Comparison of ENCODE assay signal across 11 cellular contexts in genomic region chrX:53116101-53116500, GRCh38. TPM values are rescaled to one million over a fixed set of nuclear protein-coding genes. Genes with fewer than 3 reads are reported as not detected.
A peak's percentile ranks its signal among the peaks of the same experiment; 100 is the strongest.
DNase-seq lines count a peak whose midpoint lies in the region; ATAC-seq and TF ChIP-seq lines count a peak whose summit lies in the region.
"Had no signal": no experiment of that assay in that cellular context is flagged by ENCODE, and none has a peak within 500 bp of the region (broad histone marks: within the 10 kb centered on the region; RNA-seq: fewer than 3 reads in every experiment).

No MANE protein-coding gene starts in this region.

- no peak overlapping the region; the same call in 1 of the 2 replicates for H3K27ac ChIP-seq in IMR-90 (ENCODE audit: insufficient read depth, low read length)
- peak overlapping the region in 1 of 2 donors; percentile 34 for H3K27ac ChIP-seq in ovary

- H3K36me3 ChIP-seq in IMR-90 (ENCODE audit: control insufficient read depth, insufficient read depth, low read length): no peaks in the 10 kb centered on the region
- H3K36me3 ChIP-seq in skeletal muscle satellite cell (ENCODE audit: insufficient read depth, low read length): no peaks in the 10 kb centered on the region
- H3K36me3 ChIP-seq in ovary: no peaks in the 10 kb centered on the region

- H2AK5ac ChIP-seq in IMR-90 (ENCODE audit: low read depth, low read length): no peak overlapping the region

- no peak overlapping the region for H3K14ac ChIP-seq in IMR-90 (replicated peaks; ENCODE audit: low read depth, low read length)

- no peak overlapping the region for H3K9ac ChIP-seq in IMR-90 (ENCODE audit: low read depth, low read length)
- H3K9ac ChIP-seq in skeletal muscle satellite cell (ENCODE audit: low read depth, low read length): peak overlapping the region; percentile 17

- no peak for TF ChIP-seq RAD21 in IMR-90 (IDR thresholded peaks at IDR 0.05; ENCODE audit: low read length)

- no peak overlapping the region for H3K18ac ChIP-seq in IMR-90 (ENCODE audit: low read depth, low read length)

- BruUV-seq in IMR-90 (replicated peaks; lab: Mats Ljungman, UMichigan): no TSS peak

- DNase-seq in IMR-90 (peak; percentile 61), astrocyte of the spinal cord (ENCODE audit: low read depth, low spot score) (peak; percentile 73), left ventricle myocardium superior (no peak), SK-N-DZ (ENCODE audit: low spot score) (no peak), epidermal melanocyte (ENCODE audit: insufficient read length, low spot score) (no peak), foreskin melanocyte (no peak), ovary (no peak)
- DNase-seq: GOT3, MV-4-11 had no signal

- peak overlapping the region; percentile 19 for H3K4me2 ChIP-seq in IMR-90 (ENCODE audit: low read depth, low read length)
- H3K4me2 ChIP-seq in skeletal muscle satellite cell (ENCODE audit: low read length): peak overlapping the region; percentile 41

- H4K91ac ChIP-seq in IMR-90 (ENCODE audit: insufficient read depth, low read depth, low read length): no peak overlapping the region

- H3K27me3 ChIP-seq in IMR-90 (ENCODE audit: control insufficient read depth, insufficient read depth, low read length) (peaks cover under 1% of the 10 kb centered on the region; the same call in 1 of the 2 replicates), skeletal muscle satellite cell (ENCODE audit: control insufficient read depth, insufficient read depth, low read length) (no peaks in the 10 kb centered on the region), ovary (no peaks in the 10 kb centered on the region)

- H2BK20ac ChIP-seq in IMR-90 (ENCODE audit: low read depth, low read length): no peak overlapping the region

- POLR2A ChIA-PET in IMR-90 (lab: Charles Lee; ENCODE audit: unreplicated experiment): no interaction called here

- H4K5ac ChIP-seq in IMR-90 (ENCODE audit: low read depth, low read length): no peak overlapping the region

- no peak for TF ChIP-seq EP300 in ovary (IDR thresholded peaks at IDR 0.05)

- in situ Hi-C loops in IMR-90 (cut with MboI; ENCODE audit: low sequenced_read_pairs) (no loop called here), astrocyte of the spinal cord (cut with HindIII; ENCODE audit: low sequenced_read_pairs) (no loop called here)

- H3K4ac ChIP-seq in IMR-90 (ENCODE audit: low read depth, low read length): no peak overlapping the region

- H2BK5ac ChIP-seq in IMR-90 (ENCODE audit: low read depth, low read length, poor library complexity, severe bottlenecking): peak overlapping the region; percentile 6

- CTCF ChIA-PET in IMR-90 (lab: Yijun Ruan, JAX): no interaction called here

- no peaks in the 10 kb centered on the region for H4K20me1 ChIP-seq in IMR-90 (ENCODE audit: insufficient read depth, low read length)

- no peak overlapping the region for H2BK120ac ChIP-seq in IMR-90 (ENCODE audit: low read depth, low read length)

- dilution Hi-C loops in IMR-90 (cut with HindIII; ENCODE audit: low sequenced_read_pairs, unreplicated experiment): no loop called here

- TF ChIP-seq CTCF in IMR-90 (conservative IDR thresholded peaks at IDR 0.05; ENCODE audit: low read depth, low read length) (no peak), astrocyte of the spinal cord (IDR thresholded peaks at IDR 0.05; ENCODE audit: low read depth, low read length) (no peak), ovary (IDR thresholded peaks at IDR 0.05) (no peak)

- WGBS in IMR-90 (ENCODE audit: extremely low coverage in 2 of 2, insufficient read length in 1 of 2), 2 experiments: no CpG with 5 or more reads among the region's 3 CpGs
- 33 to 44% (median 35%) methylated on average over 3 of the region's 3 CpGs for WGBS in ovary, 3 donors

- intact Hi-C loops in IMR-90 (cut with micrococcal nuclease): no loop called here
- intact Hi-C loops in left ventricle myocardium superior (cut with micrococcal nuclease): no loop called here
- intact Hi-C loops in ovary (cut with DNase I): no loop called here

- ATAC-seq in IMR-90 (ENCODE audit: low read depth): peak; percentile 80
- peak; percentile 77 for ATAC-seq in left ventricle myocardium superior
- ATAC-seq: activated CD4-positive, CD25-positive, alpha-beta regulatory T cell treated with anti-CD3 and anti-CD28 coated beads, Interleukin-2, amount 50 U/mL, for 24 hours had no signal

- no peak overlapping the region for H2AFZ ChIP-seq in IMR-90 (replicated peaks; ENCODE audit: low read length, poor library complexity)

- no peaks in the 10 kb centered on the region for H3K9me3 ChIP-seq in IMR-90 (ENCODE audit: control insufficient read depth, insufficient read depth, low read length)
- H3K9me3 ChIP-seq in skeletal muscle satellite cell (replicated peaks; ENCODE audit: low read length): no peaks in the 10 kb centered on the region
- no peaks in the 10 kb centered on the region for H3K9me3 ChIP-seq in ovary

- 0 out of 4 replicates have a peak overlapping the region, but pooled peaks of 1 of the 2 experiments have one; percentile 54 for H4K8ac ChIP-seq in IMR-90 (ENCODE audit: low read depth in 2 of 2, low read length in 2 of 2)

- no peak overlapping the region for H2AK9ac ChIP-seq in IMR-90 (replicated peaks; ENCODE audit: low read depth, low read length, poor library complexity)

- no peak for TF ChIP-seq POLR2A in IMR-90 (IDR thresholded peaks at IDR 0.05; ENCODE audit: low read depth, low read length)
- no peak for TF ChIP-seq POLR2A in ovary (IDR thresholded peaks at IDR 0.05)

- no peak overlapping the region for H3K23ac ChIP-seq in IMR-90 (ENCODE audit: low read depth, low read length)

- peaks cover 0 to 12% of the 10 kb centered on the region in 2 experiments; a peak in 2 of 4 replicates for H3K79me1 ChIP-seq in IMR-90 (ENCODE audit: low read depth in 1 of 2, low read length in 2 of 2)

- no peak overlapping the region for H2BK15ac ChIP-seq in IMR-90 (ENCODE audit: low read depth, low read length)

- H3K4me3 ChIP-seq in IMR-90 (ENCODE audit: insufficient read depth, low read depth, low read length) (no peak overlapping the region), astrocyte of the spinal cord (ENCODE audit: low read depth, low read length) (no peak overlapping the region), skeletal muscle satellite cell (ENCODE audit: low read length) (no peak overlapping the region), ovary (no peak overlapping the region)

- H3K56ac ChIP-seq in IMR-90 (ENCODE audit: extremely low read depth, insufficient read depth, low read length): no peak overlapping the region

- no peaks in the 10 kb centered on the region for H3K9me1 ChIP-seq in IMR-90 (ENCODE audit: insufficient read depth, low read length)

- H3K4me1 ChIP-seq in IMR-90 (ENCODE audit: control insufficient read depth, insufficient read depth, low read length) (no peaks in the 10 kb centered on the region), skeletal muscle satellite cell (ENCODE audit: control insufficient read depth, insufficient read depth, low read length) (no peaks in the 10 kb centered on the region), ovary (ENCODE audit: insufficient read depth) (peaks cover 4% of the 10 kb centered on the region)

TF ChIP-seq in IMR-90, 13 proteins besides CTCF, POLR2A, EP300 and RAD21 (continues in another document):
- TF ChIP-seq BHLHE40 (IDR thresholded peaks at IDR 0.05; ENCODE audit: low read depth, low read length) (no peak), CEBPB (IDR thresholded peaks at IDR 0.05; ENCODE audit: low read depth, low read length) (no peak), SMC3 (IDR thresholded peaks at IDR 0.05; ENCODE audit: low read depth, low read length) (no peak), MXI1 (IDR thresholded peaks at IDR 0.05; ENCODE audit: borderline replicate concordance, low read depth, low read length) (no peak), ELK1 (IDR thresholded peaks at IDR 0.05; ENCODE audit: borderline replicate concordance, low read depth, low read length) (no peak), USF2 (IDR thresholded peaks at IDR 0.05; ENCODE audit: low read depth, low read length) (no peak), NFE2L2 (IDR thresholded peaks at IDR 0.05; ENCODE audit: low read depth, low read length) (no peak), CHD1 (IDR thresholded peaks at IDR 0.05; ENCODE audit: low read depth, low read length) (no peak), MAZ (IDR thresholded peaks at IDR 0.05; ENCODE audit: borderline replicate concordance, low read depth, low read length) (no peak)

RNA-seq across cellular contexts. Expression of gene KANTR, which starts 22.2 kb away (rescaled TPM):
- total RNA-seq in IMR-90 (2012; rRNA removed) (3.6 and 6.3 TPM in 2 replicates), left ventricle myocardium superior (4.8 TPM), ovary (10 to 100 TPM; 12.8 to 21.0 (median 15.3) TPM)
- polyA plus RNA-seq in IMR-90 (2012; rRNA removed) (1.3 and 1.6 TPM in 2 replicates), ovary (1 to 10 TPM; 7.5 to 8.4 TPM)
- 0.19 and 0.51 TPM in 2 replicates for polyA plus RNA-seq in IMR-90 (2012; cell fraction: cytosol; rRNA removed)
- 2.3 and 8.6 TPM in 2 replicates for polyA plus RNA-seq in IMR-90 (2012; cell fraction: nucleus; rRNA removed; ENCODE audit: low replicate concordance)
- 3.5 and 4.4 TPM in 2 replicates for total RNA-seq in skeletal muscle satellite cell (2012; rRNA removed)
- 11.7 and 14.5 TPM in 2 replicates for polyA plus RNA-seq in SK-N-DZ (2014; cell fraction: cytosol; rRNA removed)
- 33.8 and 48.4 TPM in 2 replicates for polyA plus RNA-seq in SK-N-DZ (2014; cell fraction: nucleus; rRNA removed)

RNA-seq across cellular contexts. Expression of gene TSPYL2, which starts 33.9 kb away (rescaled TPM):
- 19.2 and 20.6 TPM in 2 replicates for total RNA-seq in IMR-90 (2012; rRNA removed)
- polyA plus RNA-seq in IMR-90 (2012; rRNA removed): 42.6 and 49.7 TPM in 2 replicates
- polyA plus RNA-seq in IMR-90 (2012; cell fraction: cytosol; rRNA removed): 9.7 and 11.3 TPM in 2 replicates
- 201 and 584 TPM in 2 replicates for polyA plus RNA-seq in IMR-90 (2012; cell fraction: nucleus; rRNA removed; ENCODE audit: low replicate concordance)
- total RNA-seq in left ventricle myocardium superior: 38.6 TPM
- total RNA-seq in skeletal muscle satellite cell (2012; rRNA removed): 9.4 and 11.9 TPM in 2 replicates
- 19.2 and 19.4 TPM in 2 replicates for polyA plus RNA-seq in SK-N-DZ (2014; cell fraction: cytosol; rRNA removed)
- 75.4 and 87.7 TPM in 2 replicates for polyA plus RNA-seq in SK-N-DZ (2014; cell fraction: nucleus; rRNA removed)
- 100 to 1,000 TPM; 104 to 232 (median 166) TPM for total RNA-seq in ovary
- 100 to 1,000 TPM; 167 to 185 TPM for polyA plus RNA-seq in ovary

Comparison
In these comparisons a context has a peak if more than half of its experiments do, and no peak if none do; other contexts are left out.
1. DNase-seq: peak in IMR-90 (single experiment) and astrocyte of the spinal cord (single experiment); none in left ventricle myocardium superior (single experiment), SK-N-DZ (single experiment), epidermal melanocyte (single experiment), foreskin melanocyte (single experiment) and ovary (0 of 5).